Comparison of ENCODE assay signal across 1 cellular context in genomic region chr7:114413741-114414140, GRCh38.
TF ChIP-seq lines count a peak whose summit lies in the region.

No MANE protein-coding gene starts in this region.

TF ChIP-seq in HEK293, 187 proteins besides CTCF, POLR2A, EP300 and RAD21 (continued from another document):
- TF ChIP-seq YY2 (tag by site-specific recombination; IDR thresholded peaks at IDR 0.05) (no peak), KLF10 (tag by site-specific recombination; IDR thresholded peaks at IDR 0.05) (no peak), ZNF37A (tag by site-specific recombination; IDR thresholded peaks at IDR 0.05) (no peak), ZNF510 (tag by site-specific recombination; IDR thresholded peaks at IDR 0.05; ENCODE audit: insufficient replicate concordance) (no peak), ZNF514 (tag by site-specific recombination; IDR thresholded peaks at IDR 0.05) (no peak), AEBP2 (tag by site-specific recombination; IDR thresholded peaks at IDR 0.05; ENCODE audit: borderline replicate concordance) (no peak), ZNF610 (tag by site-specific recombination; IDR thresholded peaks at IDR 0.05; ENCODE audit: borderline replicate concordance) (no peak)
TF ChIP-seq in HEK293: peak in this region for 0.
